16 cellular contexts compared by ENCODE assay signal in genomic region chr18:38951633-38952032, GRCh38.
DNase-seq lines count a peak whose midpoint lies in the region; ATAC-seq and TF ChIP-seq lines count a peak whose summit lies in the region.
"Had no signal": no experiment of that assay in that cellular context is flagged by ENCODE, and none has a peak within 500 bp of the region (broad histone marks: within the 10 kb centered on the region; RNA-seq: fewer than 3 reads in every experiment).

No MANE protein-coding gene starts in this region.

- WGBS in gastroesophageal sphincter (ENCODE audit: low coverage in 1 of 2), 2 donors, result 79 to 86% methylated on average over 2 of the region's 2 CpGs

- CTCF ChIA-PET in Panc1 (lab: Charles Lee), result no interaction called here

- H3K36me3 ChIP-seq in Panc1 (ENCODE audit: control insufficient read depth, insufficient read depth, low read length), result no peaks in the 10 kb centered on the region
- no peaks in the 10 kb centered on the region for H3K36me3 ChIP-seq in gastroesophageal sphincter
- H3K36me3 ChIP-seq: BLaER1 had no signal

- ATAC-seq in Panc1 (peak; percentile 63), HG02973 (IDR thresholded peaks at IDR 0.05; ENCODE audit: unreplicated experiment) (no peak), gastroesophageal sphincter (no peak)
- ATAC-seq: GM12878 had no signal

- no peak overlapping the region for H3K4me3 ChIP-seq in Panc1 (ENCODE audit: low read depth in 2 of 2, low read length in 2 of 2)
- no peak overlapping the region for H3K4me3 ChIP-seq in epithelial cell of esophagus (ENCODE audit: low read length)
- H3K4me3 ChIP-seq in gastroesophageal sphincter, result no peak overlapping the region
- H3K4me3 ChIP-seq: BLaER1, GM12878 had no signal

- no peak for TF ChIP-seq POLR2A in gastroesophageal sphincter (IDR thresholded peaks at IDR 0.05)

- peak; percentile 3 for DNase-seq in Caki2 (ENCODE audit: low read depth)
- peak; percentile 24 for DNase-seq in DMS53 treated with DMSO at 0.1 percent for 48 hours (lab: John Stamatoyannopoulos, UW; ENCODE audit: unreplicated experiment)
- no peak for DNase-seq in Panc1 (ENCODE audit: low read depth, low spot score)
- peak; percentile 5 for DNase-seq in epithelial cell of esophagus (ENCODE audit: low read depth)
- DNase-seq in NOMO-1 (lab: John Stamatoyannopoulos, UW; ENCODE audit: unreplicated experiment in 2 of 2), result no peak
- no peak for DNase-seq in GDM1 (lab: John Stamatoyannopoulos, UW)
- DNase-seq: 8988T; Calu3; CD4-positive, alpha-beta memory T cell; DMS 273 treated with DMSO at 0.1 percent for 48 hours; DMS79; H9 had no signal

- POLR2A ChIA-PET in Panc1 (lab: Charles Lee), result no interaction called here

- TF ChIP-seq EP300 in gastroesophageal sphincter (IDR thresholded peaks at IDR 0.05), result no peak

- BruUV-seq in Panc1 (replicated peaks; lab: Mats Ljungman, UMichigan), result no TSS peak

- H3K27ac ChIP-seq in Panc1 (ENCODE audit: low read length), result no peak overlapping the region
- no peak overlapping the region for H3K27ac ChIP-seq in gastroesophageal sphincter
- H3K27ac ChIP-seq: BLaER1 had no signal

- H3K27me3 ChIP-seq in Panc1 (ENCODE audit: control insufficient read depth, insufficient read depth, low read length) (no peaks in the 10 kb centered on the region), gastroesophageal sphincter (no peaks in the 10 kb centered on the region)
- H3K27me3 ChIP-seq: BLaER1 had no signal

- no peaks in the 10 kb centered on the region for H3K4me1 ChIP-seq in Panc1 (ENCODE audit: control insufficient read depth, insufficient read depth, low read length)
- no peaks in the 10 kb centered on the region for H3K4me1 ChIP-seq in gastroesophageal sphincter
- H3K4me1 ChIP-seq: BLaER1 had no signal

- TF ChIP-seq CTCF in Panc1 (IDR thresholded peaks at IDR 0.05) (no peak), epithelial cell of esophagus (IDR thresholded peaks at IDR 0.05; ENCODE audit: insufficient read depth, low read depth, low read length, missing control alignments) (no peak), gastroesophageal sphincter (IDR thresholded peaks at IDR 0.05) (no peak)

- in situ Hi-C loops in Caki2 (cut with HindIII; ENCODE audit: low pct_unique_long_range_greater_than_20kb, low sequenced_read_pairs) (no loop called here), Panc1 (cut with HindIII; ENCODE audit: low pct_unique_long_range_greater_than_20kb, low sequenced_read_pairs) (no loop called here)

- intact Hi-C loops in Panc1 (cut with micrococcal nuclease; ENCODE audit: unreplicated experiment), result no loop called here

- H3K9me3 ChIP-seq in Panc1 (ENCODE audit: control insufficient read depth, insufficient read depth, low read depth, low read length) (no peaks in the 10 kb centered on the region), gastroesophageal sphincter (no peaks in the 10 kb centered on the region)

Comparison
In these comparisons a context has a peak if more than half of its experiments do, and no peak if none do; other contexts are left out.
1. DNase-seq: peak in Caki2 (single experiment), DMS53 treated with DMSO at 0.1 percent for 48 hours (single experiment) and epithelial cell of esophagus (single experiment); none in Panc1 (single experiment), NOMO-1 (0 of 2) and GDM1 (single experiment).